Comparison of ENCODE assay signal across 8 cellular contexts in genomic region chr4:55397521-55398321, GRCh38. TPM values are rescaled to one million over a fixed set of nuclear protein-coding genes. Genes with fewer than 3 reads are reported as not detected.
DNase-seq lines count a peak whose midpoint lies in the region; ATAC-seq and TF ChIP-seq lines count a peak whose summit lies in the region.

No MANE protein-coding gene starts in this region.

- no peak for TF ChIP-seq CTCF in VCaP (conservative IDR thresholded peaks at IDR 0.05)
- TF ChIP-seq CTCF in foreskin keratinocyte (conservative IDR thresholded peaks at IDR 0.05) = no peak

- H3K27me3 ChIP-seq in H7 (ENCODE audit: control insufficient read depth, insufficient read depth, low read length) (no peaks in the 10 kb centered on the region), foreskin keratinocyte (no peaks in the 10 kb centered on the region)

- ATAC-seq in foreskin keratinocyte (no peak), HG02938 (IDR thresholded peaks at IDR 0.05; ENCODE audit: unreplicated experiment) (no peak), HG02981 (IDR thresholded peaks at IDR 0.05; ENCODE audit: unreplicated experiment) (no peak)

- peaks cover 23% of the 10 kb centered on the region for H3K4me1 ChIP-seq in foreskin keratinocyte

- DNase-seq in AML-193 (lab: John Stamatoyannopoulos, UW) (peak; percentile 54 to 56), H7 (no peak), foreskin keratinocyte (peak; percentile 41 to 57), renal cortical epithelial cell (ENCODE audit: low read depth) (peak; percentile 92), NCI-H524 treated with DMSO at 0.1 percent for 48 hours (lab: John Stamatoyannopoulos, UW) (no peak)

- H3K27ac ChIP-seq in VCaP (peak overlapping the region; percentile 91), foreskin keratinocyte (peak overlapping the region; percentile 80)

- H3K4me3 ChIP-seq in H7 (ENCODE audit: insufficient read depth, low read depth, low read length) = peak overlapping the region; percentile 86

- no peaks in the 10 kb centered on the region for H3K36me3 ChIP-seq in H7 (replicated peaks; ENCODE audit: control insufficient read depth, insufficient read depth, low read length)

RNA-seq across cellular contexts. Expression of gene TMEM165, which starts 2.0 kb away (rescaled TPM):
- 84.0 and 88.0 TPM in 2 replicates for total RNA-seq in H7 (2014; rRNA removed; shearing (Covaris generic))
- total RNA-seq in foreskin keratinocyte = 65.4 and 67.9 TPM in 2 replicates
- 50.7 and 54.4 TPM in 2 replicates for polyA plus RNA-seq in foreskin keratinocyte
- 188 and 221 TPM in 2 replicates for total RNA-seq in renal cortical epithelial cell

RNA-seq across cellular contexts. Expression of gene SRD5A3, which starts 51.7 kb away (rescaled TPM):
- 31.9 and 33.9 TPM in 2 replicates for total RNA-seq in H7 (2014; rRNA removed; shearing (Covaris generic))
- total RNA-seq in foreskin keratinocyte (9.5 and 11.6 TPM in 2 replicates), renal cortical epithelial cell (10.8 and 12.0 TPM in 2 replicates)
- 12.5 and 18.2 TPM in 2 replicates for polyA plus RNA-seq in foreskin keratinocyte

Comparison
In these comparisons a context has a peak if more than half of its experiments do, and no peak if none do; other contexts are left out.
1. DNase-seq: peak in AML-193 (2 of 2), foreskin keratinocyte (2 of 2) and renal cortical epithelial cell (single experiment); none in H7 (single experiment) and NCI-H524 treated with DMSO at 0.1 percent for 48 hours (single experiment).